In the genomic region with DNA sequence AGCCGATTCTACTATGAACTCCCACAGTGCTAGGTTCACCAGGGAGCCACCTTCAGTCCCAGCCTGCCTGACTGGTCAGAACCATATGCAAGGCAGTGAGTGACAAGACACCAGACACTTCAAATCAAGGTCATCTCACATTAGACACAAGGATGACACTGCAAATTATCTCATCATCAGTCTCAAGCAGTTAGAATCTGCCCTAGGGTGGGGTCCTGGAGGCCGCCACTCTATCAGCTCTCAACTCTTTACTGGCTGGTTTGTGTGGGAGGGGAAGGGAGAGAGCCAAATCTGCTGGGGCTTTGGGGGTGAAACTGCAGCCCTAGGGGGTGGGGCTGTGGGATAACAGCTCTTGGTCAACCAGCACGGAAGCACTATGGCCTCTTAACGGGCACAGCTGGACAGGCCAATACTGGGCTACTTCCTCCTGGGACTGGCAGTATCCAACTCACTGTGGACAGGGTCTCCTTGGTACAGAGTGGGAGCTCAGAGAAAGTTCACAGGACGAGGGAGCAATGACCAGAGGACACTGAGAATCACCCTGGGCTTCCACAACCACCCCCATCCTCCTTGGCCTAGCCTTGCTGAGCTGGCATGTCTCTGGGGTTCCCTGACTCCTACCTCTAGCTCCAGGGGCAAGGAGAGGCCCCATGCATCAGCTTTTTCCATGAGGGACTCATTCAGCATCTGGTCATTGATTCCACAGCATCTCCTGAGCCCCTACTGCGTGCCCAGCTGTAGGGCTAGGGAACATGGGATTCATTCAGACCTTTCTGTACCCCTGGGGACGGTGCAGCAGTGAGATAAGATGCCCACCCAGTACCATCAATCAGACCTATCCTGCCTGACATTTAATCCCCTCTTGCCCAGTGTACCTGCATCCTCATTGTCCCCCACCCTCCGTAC, we compare ENCODE assay signal across 11 cellular contexts. TPM values are rescaled to one million over a fixed set of nuclear protein-coding genes. Genes with fewer than 3 reads are reported as not detected.
DNase-seq lines count a peak whose midpoint lies in the region; ATAC-seq and TF ChIP-seq lines count a peak whose summit lies in the region.
"Had no signal": no experiment of that assay in that cellular context is flagged by ENCODE, and none has a peak within 500 bp of the region (broad histone marks: within the 10 kb centered on the region; RNA-seq: fewer than 3 reads in every experiment).

No MANE protein-coding gene starts in this region.

- H3K9me3 ChIP-seq in heart left ventricle (no peaks in the 10 kb centered on the region), ascending aorta (no peaks in the 10 kb centered on the region)

- H3K4me1 ChIP-seq in heart left ventricle (peaks cover 0 to 4% (median under 1%) of the 10 kb centered on the region in 12 donors), ascending aorta (peaks cover 6% of the 10 kb centered on the region in 2 donors)

- H3K27ac ChIP-seq in heart left ventricle (no peak overlapping the region), ascending aorta (no peak overlapping the region)

- H3K4me3 ChIP-seq in heart left ventricle (no peak overlapping the region), ascending aorta (no peak overlapping the region)

- TF ChIP-seq CTCF in heart left ventricle (IDR thresholded peaks at IDR 0.05), result no peak
- TF ChIP-seq CTCF in ascending aorta (IDR thresholded peaks at IDR 0.05), result no peak

- no peaks in the 10 kb centered on the region for H3K36me3 ChIP-seq in heart left ventricle
- no peaks in the 10 kb centered on the region for H3K36me3 ChIP-seq in ascending aorta

- H3K27me3 ChIP-seq in heart left ventricle (peaks cover 9 to 83% (median 28%) of the 10 kb centered on the region in 9 donors), ascending aorta (peaks cover 6% of the 10 kb centered on the region)

- ATAC-seq in heart left ventricle (no peak), Right ventricle myocardium superior (ENCODE audit: poor library complexity) (no peak), HG02798 (IDR thresholded peaks at IDR 0.05; ENCODE audit: poor library complexity, unreplicated experiment) (no peak)

- DNase-seq in heart left ventricle, result peak in 4 of 5 donors; percentile 6 to 54 (median 20)
- no peak for DNase-seq in Right ventricle myocardium superior
- peak; percentile 7 to 61 for DNase-seq in ascending aorta (ENCODE audit: low spot score in 2 of 2)
- peak; percentile 9 for DNase-seq in mucosa of gallbladder (ENCODE audit: low spot score)
- peak; percentile 42 for DNase-seq in ureter (ENCODE audit: low spot score)
- DNase-seq in SW 1271 (lab: John Stamatoyannopoulos, UW), result no peak
- no peak for DNase-seq in pons (ENCODE audit: low spot score)
- DNase-seq: NCI-H1436 treated with DMSO at 0.1 percent for 48 hours, NCI-H526 had no signal

- TF ChIP-seq POLR2A in heart left ventricle (IDR thresholded peaks at IDR 0.05), result no peak

- intact Hi-C loops in heart left ventricle (cut with DNase I) (loop anchor here in 1 of 10 donors (2.0 kb wide), 1 partner anchor 16 kb away; no protein-coding TSS in a partner anchor), Right ventricle myocardium superior (cut with DNase I) (no loop called here), ascending aorta (cut with DNase I) (no loop called here)

- WGBS in heart left ventricle, 4 donors, result 80 to 85% (median 81%) methylated on average over 8 of the region's 8 CpGs

RNA-seq across cellular contexts. Expression of a gene that starts 5.4 kb away (rescaled TPM):
- total RNA-seq in heart left ventricle (under 1 TPM in 1 of 9 donors, not detected in 8; 0.50 TPM), Right ventricle myocardium superior (not detected), ascending aorta (6.3 TPM), mucosa of gallbladder (14.8 TPM), ureter (9.4 TPM)
- not detected for polyA plus RNA-seq in heart left ventricle
- total RNA-seq: RPMI7951 had no signal

RNA-seq across cellular contexts. Expression of a gene that starts 27.9 kb away (rescaled TPM):
- total RNA-seq in heart left ventricle (1 to 10 TPM; 1.0 to 5.2 (median 2.9) TPM), Right ventricle myocardium superior (2.7 TPM), ascending aorta (50.9 TPM), mucosa of gallbladder (1.4 TPM), ureter (10.4 TPM)
- polyA plus RNA-seq in heart left ventricle, result 1 to 10 TPM; 1.2 to 1.3 TPM

Comparison
In these comparisons a context has a peak if more than half of its experiments do, and no peak if none do; other contexts are left out.
1. DNase-seq: peak in heart left ventricle (4 of 5), ascending aorta (2 of 2), mucosa of gallbladder (single experiment) and ureter (single experiment); none in Right ventricle myocardium superior (single experiment), SW 1271 (0 of 2) and pons (single experiment).